ENCODE assay signal across 1 cellular context in genomic region chr11:697811-698311, GRCh38.
A peak's percentile ranks its signal among the peaks of the same experiment; 100 is the strongest.
TF ChIP-seq lines count a peak whose summit lies in the region.

No MANE protein-coding gene starts in this region.

TF ChIP-seq in IMR-90, 13 proteins besides CTCF, POLR2A, EP300 and RAD21:
- TF ChIP-seq RFX5 (IDR thresholded peaks at IDR 0.05; ENCODE audit: low read depth, low read length) (no peak), MXI1 (IDR thresholded peaks at IDR 0.05; ENCODE audit: borderline replicate concordance, low read depth, low read length) (peak; percentile 86), BHLHE40 (IDR thresholded peaks at IDR 0.05; ENCODE audit: low read depth, low read length) (peak; percentile 68)
TF ChIP-seq in IMR-90: peak in this region for 2.
